13 cellular contexts compared by ENCODE assay signal in the genomic region with DNA sequence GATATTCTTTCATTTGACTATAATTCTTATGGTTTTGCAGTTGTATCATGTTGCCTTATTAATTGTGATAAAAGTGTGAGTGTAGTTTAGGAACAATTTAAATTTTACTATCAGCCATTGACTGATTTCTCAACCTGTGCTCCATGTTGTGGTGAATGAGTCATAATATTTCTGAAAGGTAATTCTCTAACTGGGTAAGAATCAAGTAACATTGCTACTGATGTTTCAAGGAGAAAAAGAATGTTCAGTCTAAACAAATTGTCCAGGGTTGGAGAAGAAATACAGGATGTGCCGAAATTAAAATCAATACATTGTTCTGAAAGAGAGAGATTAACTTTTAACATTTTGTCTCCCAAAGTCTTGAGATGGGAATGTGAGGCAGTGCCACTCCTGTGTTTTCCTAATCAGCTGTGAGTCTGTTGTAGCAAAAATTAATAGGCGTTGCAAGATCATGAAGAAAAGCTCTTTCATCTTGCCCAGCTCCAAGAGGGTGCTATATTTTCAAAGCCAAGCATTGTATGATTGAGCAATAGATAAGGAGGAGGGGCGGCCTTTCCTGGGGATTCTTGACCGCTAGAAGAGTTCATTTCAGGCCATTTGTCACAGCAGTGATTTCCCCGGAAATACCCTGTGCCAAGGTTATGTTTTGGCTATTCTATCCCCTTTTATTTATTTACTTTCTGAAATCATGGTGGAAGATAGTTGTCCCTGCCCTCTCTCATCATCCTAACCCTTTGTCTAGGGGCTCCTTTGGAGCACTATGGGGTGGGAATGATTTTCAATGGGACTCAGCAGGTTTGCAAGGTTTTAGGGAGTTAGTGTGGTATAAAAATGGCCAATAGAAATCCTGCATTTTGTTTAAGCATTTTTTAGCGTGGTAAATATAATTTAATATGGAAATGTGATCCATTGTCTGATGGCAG.
DNase-seq lines count a peak whose midpoint lies in the region; ATAC-seq, FAIRE-seq and TF ChIP-seq lines count a peak whose summit lies in the region.
"Had no signal": no experiment of that assay in that cellular context is flagged by ENCODE, and none has a peak within 500 bp of the region (broad histone marks: within the 10 kb centered on the region; RNA-seq: fewer than 3 reads in every experiment).

No MANE protein-coding gene starts in this region.

- H2AK5ac ChIP-seq in H1 (ENCODE audit: low read depth, low read length): no peak overlapping the region

- H4K8ac ChIP-seq in H1 (ENCODE audit: extremely low read depth, insufficient read depth, low read length): no peak overlapping the region

- CTCF ChIA-PET in H1 (lab: Charles Lee; ENCODE audit: partially characterized antibody): interaction anchor here (0.5 to 1.3 kb wide), 3 partner anchors 8 to 1085 kb away, joined by 3 to 5 read pairs (median 3); no protein-coding TSS in a partner anchor

- no peaks in the 10 kb centered on the region for H4K20me1 ChIP-seq in H1 (replicated peaks in 1 of 2; ENCODE audit: control insufficient read depth in 1 of 2, insufficient read depth in 2 of 2, low read length in 2 of 2)

- H2BK120ac ChIP-seq in H1 (replicated peaks; ENCODE audit: low read depth, low read length): no peak overlapping the region

- no peak overlapping the region for H2BK5ac ChIP-seq in H1 (ENCODE audit: low read depth, low read length)

- no peak overlapping the region for H3K14ac ChIP-seq in H1 (ENCODE audit: insufficient read length)

- no peak overlapping the region for H2BK12ac ChIP-seq in H1 (ENCODE audit: low read depth, low read length)

- H3K79me1 ChIP-seq in H1 (ENCODE audit: low read depth, low read length): no peaks in the 10 kb centered on the region

- POLR2A ChIA-PET in H1 (lab: Charles Lee; ENCODE audit: partially characterized antibody): no interaction called here

- H3K4me2 ChIP-seq in H1 (ENCODE audit: insufficient read depth in 1 of 2, low read depth in 2 of 2, low read length in 2 of 2): no peak overlapping the region

- no peak for TF ChIP-seq CTCF in H1 (IDR thresholded peaks at IDR 0.05; ENCODE audit: control extremely low read depth in 1 of 3, insufficient read depth in 1 of 3, low read depth in 1 of 3, low read length in 3 of 3)

- peak; percentile 14 for DNase-seq in EL
- DNase-seq in NCI-H2196 treated with DMSO at 0.1 percent for 48 hours (lab: John Stamatoyannopoulos, UW; ENCODE audit: unreplicated experiment): peak; percentile 40
- DNase-seq in H1 (ENCODE audit: low read depth in 1 of 2, low spot score in 2 of 2): no peak
- peak; percentile 30 for DNase-seq in myocyte (ENCODE audit: low read depth)
- no peak for DNase-seq in activated effector memory CD4-positive, alpha-beta T cell treated with Interleukin-2 at 50 U/mL for 16 hours
- no peak for DNase-seq in NCI-H82 (lab: John Stamatoyannopoulos, UW)
- DNase-seq: left ventricle myocardium inferior, NCI-H1092, RPMI8226 had no signal

- H2AFZ ChIP-seq in H1 (ENCODE audit: low read length): no peak overlapping the region

- H3K23ac ChIP-seq in H1 (ENCODE audit: insufficient read length): no peak overlapping the region

- WGBS in H1 (ENCODE audit: extremely low coverage in 1 of 2, insufficient coverage in 1 of 2, insufficient read length in 1 of 2, insufficient replicate concordance in 2 of 2, low coverage in 1 of 2, low lambda C conversion rate in 2 of 2, missing lambda C conversion rate in 1 of 2), 2 experiments: 80% methylated on average over 6 of the region's 6 CpGs; no CpG with 5 or more reads in 1 of the 2 experiments

- no peak overlapping the region for H3K56ac ChIP-seq in H1 (replicated peaks; ENCODE audit: insufficient read length, low read depth, low read length)

- ATAC-seq in activated CD4-positive, CD25-positive, alpha-beta regulatory T cell treated with anti-CD3 and anti-CD28 coated beads, Interleukin-2, amount 50 U/mL, for 24 hours: no peak
- no peak for ATAC-seq in HG02642 (IDR thresholded peaks at IDR 0.05; ENCODE audit: poor library complexity, unreplicated experiment)

- H3K4me3 ChIP-seq in H1 (ENCODE audit: extremely low read depth in 1 of 4, insufficient read depth in 2 of 4, low read depth in 3 of 4, low read length in 4 of 4): no peak overlapping the region
- H3K4me3 ChIP-seq: left ventricle myocardium inferior, skin epidermis had no signal

- no peak for TF ChIP-seq RAD21 in H1 (IDR thresholded peaks at IDR 0.05 in 1 of 2, conservative IDR thresholded peaks at IDR 0.05 in 1 of 2; ENCODE audit: low read depth in 2 of 2, low read length in 2 of 2)

- no peaks in the 10 kb centered on the region for H3K27me3 ChIP-seq in H1 (replicated peaks in 1 of 4; ENCODE audit: control insufficient read depth in 3 of 4, extremely low read depth in 1 of 4, insufficient read depth in 3 of 4, low read length in 3 of 4)

- no peak for TF ChIP-seq EP300 in H1 (IDR thresholded peaks at IDR 0.05; ENCODE audit: borderline replicate concordance in 1 of 2, low read depth in 2 of 2, low read length in 2 of 2)

- H3K4ac ChIP-seq in H1 (replicated peaks; ENCODE audit: insufficient read length, low read depth, low read length): no peak overlapping the region

- peaks cover 0 to 3% (median 1%) of the 10 kb centered on the region in 4 experiments; a peak in 2 of 7 replicates for H3K4me1 ChIP-seq in H1 (replicated peaks in 1 of 4; ENCODE audit: control insufficient read depth in 3 of 4, insufficient read depth in 4 of 4, low read length in 3 of 4)

- no peak overlapping the region for H2BK15ac ChIP-seq in H1 (ENCODE audit: low read length)

- H2BK20ac ChIP-seq in H1 (ENCODE audit: low read length): no peak overlapping the region

- no peaks in the 10 kb centered on the region for H3K9me3 ChIP-seq in H1 (ENCODE audit: insufficient read depth in 2 of 2, low read depth in 1 of 2, low read length in 1 of 2)
- H3K9me3 ChIP-seq: Caco-2 had no signal

- no peak overlapping the region for H4K5ac ChIP-seq in H1 (ENCODE audit: insufficient read length, low read depth, low read length)

- no peak for TF ChIP-seq POLR2A in H1 (IDR thresholded peaks at IDR 0.05; ENCODE audit: control extremely low read depth in 1 of 2, low read depth in 2 of 2, low read length in 2 of 2)

- H3K23me2 ChIP-seq in H1 (ENCODE audit: low read depth, low read length): no peaks in the 10 kb centered on the region

- H3K18ac ChIP-seq in H1 (ENCODE audit: extremely low read depth, low read length): no peak overlapping the region

- H4K91ac ChIP-seq in H1 (replicated peaks; ENCODE audit: insufficient read length, low read length): no peak overlapping the region

- FAIRE-seq in H1 (lab: Jason Lieb, UNC): no peak

- no peaks in the 10 kb centered on the region for H3K79me2 ChIP-seq in H1 (ENCODE audit: control insufficient read depth in 1 of 2, insufficient read depth in 2 of 2, low read length in 2 of 2)

- no peak overlapping the region for H3K27ac ChIP-seq in H1 (ENCODE audit: low read depth, low read length)
- H3K27ac ChIP-seq: left ventricle myocardium inferior, skin epidermis had no signal

- no peaks in the 10 kb centered on the region; a peak in 2 of 8 replicates for H3K36me3 ChIP-seq in H1 (ENCODE audit: control insufficient read depth in 2 of 4, insufficient read depth in 4 of 4, low read length in 3 of 4)

- H3K9ac ChIP-seq in H1 (replicated peaks in 1 of 4; ENCODE audit: extremely low read depth in 1 of 4, low read depth in 3 of 4, low read length in 3 of 4): no peak overlapping the region

TF ChIP-seq in H1, 55 proteins besides CTCF, POLR2A, EP300 and RAD21:
- peak; percentile 87 for TF ChIP-seq CEBPB (IDR thresholded peaks at IDR 0.05; ENCODE audit: low read depth, low read length)
- TF ChIP-seq BRCA1 (IDR thresholded peaks at IDR 0.05; ENCODE audit: low read depth, low read length): no peak

Comparison
In these comparisons a context has a peak if more than half of its experiments do, and no peak if none do; other contexts are left out.
1. DNase-seq: peak in EL (single experiment), NCI-H2196 treated with DMSO at 0.1 percent for 48 hours (single experiment) and myocyte (single experiment); none in H1 (0 of 2), activated effector memory CD4-positive, alpha-beta T cell treated with Interleukin-2 at 50 U/mL for 16 hours (single experiment) and NCI-H82 (single experiment).